ENCODE assay signal across 8 cellular contexts in genomic region chr11:66002648-66003225, GRCh38. TPM values are rescaled to one million over a fixed set of nuclear protein-coding genes. Genes with fewer than 3 reads are reported as not detected.
DNase-seq lines count a peak whose midpoint lies in the region; ATAC-seq and TF ChIP-seq lines count a peak whose summit lies in the region.

No MANE protein-coding gene starts in this region.

- H3K27me3 ChIP-seq in effector memory CD4-positive, alpha-beta T cell (replicated peaks; ENCODE audit: control insufficient read depth, insufficient read depth, low read length, poor library complexity, severe bottlenecking), result no peaks in the 10 kb centered on the region
- H3K27me3 ChIP-seq in mucosa of rectum (ENCODE audit: control insufficient read depth in 2 of 2, insufficient read depth in 2 of 2, low read length in 2 of 2) (no peaks in the 10 kb centered on the region), vagina (no peaks in the 10 kb centered on the region)

- BruUV-seq in Calu3 (replicated peaks; lab: Mats Ljungman, UMichigan), result no TSS peak

- no peaks in the 10 kb centered on the region for H3K27me3 Mint-ChIP-seq in Calu3 (ENCODE audit: unreplicated experiment)

- DNase-seq in Calu3, result peak; percentile 43
- peak; percentile 67 for DNase-seq in GM19240 (ENCODE audit: insufficient read length, low spot score)
- peak; percentile 29 for DNase-seq in SK-MEL-5 (ENCODE audit: low read depth, low spot score)
- no peak for DNase-seq in effector memory CD4-positive, alpha-beta T cell
- DNase-seq in vagina (ENCODE audit: extremely low spot score in 2 of 2), result peak in 1 of 2 donors; percentile 88
- DNase-seq in putamen (ENCODE audit: low spot score), result no peak

- ATAC-seq in HG03175 (IDR thresholded peaks at IDR 0.05; ENCODE audit: unreplicated experiment), result peak; percentile 44

- H3K36me3 ChIP-seq in effector memory CD4-positive, alpha-beta T cell (ENCODE audit: control insufficient read depth, insufficient read depth, low read length), result peaks cover 36% of the 10 kb centered on the region
- H3K36me3 ChIP-seq in mucosa of rectum (ENCODE audit: control insufficient read depth in 2 of 2, insufficient read depth in 2 of 2, low read length in 2 of 2), result peaks cover 30 to 41% of the 10 kb centered on the region in 2 donors
- H3K36me3 ChIP-seq in vagina, result peaks cover 0 to 36% of the 10 kb centered on the region in 2 donors

- no peaks in the 10 kb centered on the region for H3K9me3 ChIP-seq in effector memory CD4-positive, alpha-beta T cell (ENCODE audit: control insufficient read depth, low read length)
- H3K9me3 ChIP-seq in mucosa of rectum (ENCODE audit: control insufficient read depth in 2 of 2, low read length in 2 of 2) (no peaks in the 10 kb centered on the region), vagina (no peaks in the 10 kb centered on the region)

- peak overlapping the region; percentile 66 for H3K4me3 ChIP-seq in effector memory CD4-positive, alpha-beta T cell (ENCODE audit: insufficient read depth, low read depth, low read length, poor library complexity, severe bottlenecking)
- H3K4me3 ChIP-seq in mucosa of rectum (ENCODE audit: low read length in 2 of 2) (peak overlapping the region; percentile 85 to 100), vagina (peak overlapping the region; percentile 61 to 96)

- TF ChIP-seq POLR2A in vagina (IDR thresholded peaks at IDR 0.05), result no peak

- intact Hi-C loops in Calu3 (cut with micrococcal nuclease; ENCODE audit: unreplicated experiment) (loop anchor here (1.0 kb wide), 1 partner anchor 9 kb away; no protein-coding TSS in a partner anchor), vagina (cut with DNase I) (loop anchor here (5.0 kb wide), 1 partner anchor 115 kb away; the partner anchor contains the start of gene FIBP)

- in situ Hi-C loops in SK-MEL-5 (cut with HindIII; ENCODE audit: low pct_unique_long_range_greater_than_20kb, low sequenced_read_pairs), result no loop called here

- peak overlapping the region; percentile 92 for H3K4me3 Mint-ChIP-seq in Calu3 (ENCODE audit: low read depth, unreplicated experiment)

- no peak for TF ChIP-seq CTCF in Calu3 (IDR thresholded peaks at IDR 0.05; ENCODE audit: unreplicated experiment)
- peak in 1 of 3 experiments; percentile 18 for TF ChIP-seq CTCF in vagina (IDR thresholded peaks at IDR 0.05)

- H3K9me3 Mint-ChIP-seq in Calu3 (ENCODE audit: low read depth, unreplicated experiment), result no peaks in the 10 kb centered on the region

- peak overlapping the region; percentile 90 for H3K27ac Mint-ChIP-seq in Calu3 (ENCODE audit: unreplicated experiment)

- H3K9ac ChIP-seq in mucosa of rectum (ENCODE audit: low read depth in 1 of 2, low read length in 2 of 2), result peak overlapping the region; percentile 79 to 80

- peaks cover 14% of the 10 kb centered on the region for H3K4me1 Mint-ChIP-seq in Calu3 (ENCODE audit: low read depth, unreplicated experiment)

- H3K4me1 ChIP-seq in effector memory CD4-positive, alpha-beta T cell (ENCODE audit: control insufficient read depth, insufficient read depth, low read length, poor library complexity, severe bottlenecking), result peaks cover 9% of the 10 kb centered on the region
- H3K4me1 ChIP-seq in mucosa of rectum (ENCODE audit: control insufficient read depth in 2 of 2, insufficient read depth in 2 of 2, low read length in 2 of 2) (peaks cover 14 to 16% of the 10 kb centered on the region in 2 donors), vagina (peaks cover 36% of the 10 kb centered on the region)

- peaks cover 64% of the 10 kb centered on the region for H3K36me3 Mint-ChIP-seq in Calu3 (ENCODE audit: insufficient read depth, unreplicated experiment)

- CTCF ChIA-PET in Calu3 (lab: Charles Lee), result interaction anchor here (0.6 to 1.5 kb wide), 7 partner anchors 8 to 143 kb away, joined by 3 to 12 read pairs (median 4); partner anchors contain the start of genes CCDC85B, FIBP and MUS81

- peak overlapping the region; percentile 80 for H3K27ac ChIP-seq in effector memory CD4-positive, alpha-beta T cell (ENCODE audit: insufficient read depth, low read length, poor library complexity, severe bottlenecking)
- peak overlapping the region; percentile 96 to 99 for H3K27ac ChIP-seq in mucosa of rectum (ENCODE audit: low read depth in 2 of 2, low read length in 2 of 2)
- peak overlapping the region; percentile 97 for H3K27ac ChIP-seq in vagina

RNA-seq across cellular contexts. Expression of gene BANF1, which starts 0.4 kb away (rescaled TPM):
- 248 and 266 TPM in 2 replicates for total RNA-seq in Calu3 (2022)
- 30.0 and 34.6 TPM in 2 replicates for total RNA-seq in SK-MEL-5 (2014; rRNA removed; shearing (Covaris generic))
- 109 and 140 TPM in 2 replicates for polyA plus RNA-seq in SK-MEL-5 (2015; cell fraction: cytosol; rRNA removed)
- 17.1 and 29.7 TPM in 2 replicates for polyA plus RNA-seq in SK-MEL-5 (2015; cell fraction: nucleus; rRNA removed)
- total RNA-seq in vagina, result 54.5 TPM

RNA-seq across cellular contexts. Expression of gene EIF1AD, which starts 0.8 kb away (rescaled TPM):
- total RNA-seq in Calu3 (2022) (55.1 and 61.1 TPM in 2 replicates), vagina (50.6 TPM)
- total RNA-seq in SK-MEL-5 (2014; rRNA removed; shearing (Covaris generic)), result 27.8 TPM in 2 replicates
- 21.0 and 34.9 TPM in 2 replicates for polyA plus RNA-seq in SK-MEL-5 (2015; cell fraction: cytosol; rRNA removed)
- polyA plus RNA-seq in SK-MEL-5 (2015; cell fraction: nucleus; rRNA removed), result 27.8 and 31.3 TPM in 2 replicates

RNA-seq across cellular contexts. Expression of gene CST6, which starts 9.1 kb away (rescaled TPM):
- total RNA-seq in Calu3 (2022), result 21.5 and 27.2 TPM in 2 replicates
- not detected in 2 replicates for total RNA-seq in SK-MEL-5 (2014; rRNA removed; shearing (Covaris generic))
- not detected in 2 replicates for polyA plus RNA-seq in SK-MEL-5 (2015; cell fraction: cytosol; rRNA removed)
- not detected in 2 replicates for polyA plus RNA-seq in SK-MEL-5 (2015; cell fraction: nucleus; rRNA removed)
- 5.6 TPM for total RNA-seq in vagina

RNA-seq across cellular contexts. Expression of gene CATSPER1, which starts 23.5 kb away (rescaled TPM):
- total RNA-seq in Calu3 (2022) (1.0 and 2.6 TPM in 2 replicates), vagina (not detected)
- total RNA-seq in SK-MEL-5 (2014; rRNA removed; shearing (Covaris generic)), result 0.05 TPM in 1 of 2 replicates, not detected in the other
- polyA plus RNA-seq in SK-MEL-5 (2015; cell fraction: cytosol; rRNA removed), result 0.42 TPM in 1 of 2 replicates, not detected in the other
- not detected in 2 replicates for polyA plus RNA-seq in SK-MEL-5 (2015; cell fraction: nucleus; rRNA removed)

RNA-seq across cellular contexts. Expression of gene SART1, which starts 41.2 kb away (rescaled TPM):
- total RNA-seq in Calu3 (2022), result 47.2 and 48.3 TPM in 2 replicates
- 40.1 and 46.5 TPM in 2 replicates for total RNA-seq in SK-MEL-5 (2014; rRNA removed; shearing (Covaris generic))
- polyA plus RNA-seq in SK-MEL-5 (2015; cell fraction: cytosol; rRNA removed), result 46.9 and 58.0 TPM in 2 replicates
- polyA plus RNA-seq in SK-MEL-5 (2015; cell fraction: nucleus; rRNA removed), result 20.0 and 41.9 TPM in 2 replicates
- 26.0 TPM for total RNA-seq in vagina

Comparison
In these comparisons a context has a peak if more than half of its experiments do, and no peak if none do; other contexts are left out.
1. DNase-seq: peak in Calu3 (single experiment), GM19240 (single experiment) and SK-MEL-5 (single experiment); none in effector memory CD4-positive, alpha-beta T cell (0 of 3) and putamen (single experiment).
2. Peak in every context shown above with its lines, with median percentiles within 50 percentile points of each other: H3K27ac ChIP-seq and H3K4me3 ChIP-seq.